In genomic region chr1:8026153-8026975, GRCh38 we compare ENCODE assay signal across 1 cellular context.
A peak's percentile ranks its signal among the peaks of the same experiment; 100 is the strongest.
TF ChIP-seq lines count a peak whose summit lies in the region.

ERRFI1 (minus strand) TSS chr1:8026309; CDS start chr1:8015619, 10,690 bp downstream.

TF ChIP-seq in Ishikawa, 13 proteins besides CTCF, POLR2A, EP300 and RAD21 (continued from another document):
- peak; percentile 95 for TF ChIP-seq MAX (IDR thresholded peaks at IDR 0.05)
